ENCODE assay signal across 19 cellular contexts in genomic region chr6:87172292-87172691, GRCh38. TPM values are rescaled to one million over a fixed set of nuclear protein-coding genes. Genes with fewer than 3 reads are reported as not detected.
DNase-seq lines count a peak whose midpoint lies in the region; ATAC-seq and TF ChIP-seq lines count a peak whose summit lies in the region.
"Had no signal": no experiment of that assay in that cellular context is flagged by ENCODE, and none has a peak within 500 bp of the region (broad histone marks: within the 10 kb centered on the region; RNA-seq: fewer than 3 reads in every experiment).

No MANE protein-coding gene starts in this region.

- H3K27me3 Mint-ChIP-seq in activated T-cell treated with anti-CD3 and anti-CD28 coated beads, Interleukin-2, amount 50 U/mL, for 24 hours: no peaks in the 10 kb centered on the region
- no peaks in the 10 kb centered on the region for H3K27me3 Mint-ChIP-seq in progenitor cell of endocrine pancreas
- H3K27me3 Mint-ChIP-seq: activated CD8-positive, alpha-beta memory T cell treated with anti-CD3 and anti-CD28 coated beads, Interleukin-2, amount 10 ng/mL, durations not matched to agents 7 days and 5 days; dendritic cell treated with granulocyte-macrophage colony-stimulating factor and Interleukin-4, amounts not matched to agents 40 ng/mL and 50 ng/mL, for 4 days had no signal

- peaks cover 80% of the 10 kb centered on the region for H3K4me1 Mint-ChIP-seq in activated T-cell treated with anti-CD3 and anti-CD28 coated beads, Interleukin-2, amount 50 U/mL, for 24 hours (ENCODE audit: low read depth)
- H3K4me1 Mint-ChIP-seq in progenitor cell of endocrine pancreas (ENCODE audit: low read depth): peaks cover 39% of the 10 kb centered on the region

- H3K36me3 Mint-ChIP-seq in activated T-cell treated with anti-CD3 and anti-CD28 coated beads, Interleukin-2, amount 50 U/mL, for 24 hours (ENCODE audit: low read depth): peaks cover 54% of the 10 kb centered on the region
- H3K36me3 Mint-ChIP-seq in progenitor cell of endocrine pancreas (ENCODE audit: insufficient read depth): peaks cover 14% of the 10 kb centered on the region

- no peaks in the 10 kb centered on the region for H3K9me3 ChIP-seq in Panc1 (ENCODE audit: control insufficient read depth, insufficient read depth, low read depth, low read length)
- H3K9me3 ChIP-seq: spleen had no signal

- intact Hi-C loops in Panc1 (cut with micrococcal nuclease; ENCODE audit: unreplicated experiment): no loop called here

- H3K9me3 Mint-ChIP-seq in activated T-cell treated with anti-CD3 and anti-CD28 coated beads, Interleukin-2, amount 50 U/mL, for 24 hours: peaks cover 1% of the 10 kb centered on the region
- H3K9me3 Mint-ChIP-seq in progenitor cell of endocrine pancreas (ENCODE audit: low read depth): no peaks in the 10 kb centered on the region
- H3K9me3 Mint-ChIP-seq: dendritic cell treated with granulocyte-macrophage colony-stimulating factor and Interleukin-4, amounts not matched to agents 40 ng/mL and 50 ng/mL, for 4 days had no signal

- H3K4me3 Mint-ChIP-seq in activated T-cell treated with anti-CD3 and anti-CD28 coated beads, Interleukin-2, amount 50 U/mL, for 24 hours: no peak overlapping the region
- no peak overlapping the region for H3K4me3 Mint-ChIP-seq in progenitor cell of endocrine pancreas (ENCODE audit: low read depth)
- H3K4me3 Mint-ChIP-seq: activated CD8-positive, alpha-beta memory T cell treated with anti-CD3 and anti-CD28 coated beads, Interleukin-2, amount 10 ng/mL, durations not matched to agents 7 days and 5 days; dendritic cell treated with granulocyte-macrophage colony-stimulating factor and Interleukin-4, amounts not matched to agents 40 ng/mL and 50 ng/mL, for 4 days had no signal

- in situ Hi-C loops in Panc1 (cut with HindIII; ENCODE audit: low pct_unique_long_range_greater_than_20kb, low sequenced_read_pairs): no loop called here

- CTCF ChIA-PET in Panc1 (lab: Charles Lee): no interaction called here

- no peak for DNase-seq in activated T-cell treated with anti-CD3 and anti-CD28 coated beads, Interleukin-2, amount 50 U/mL, for 24 hours
- DNase-seq in activated T-cell treated with anti-CD3 and anti-CD28 coated beads for 4 hours: no peak
- DNase-seq in NCI-H146 (lab: John Stamatoyannopoulos, UW): peak; percentile 85
- no peak for DNase-seq in Panc1 (ENCODE audit: low read depth, low spot score)
- no peak for DNase-seq in progenitor cell of endocrine pancreas (ENCODE audit: low spot score, unreplicated experiment)
- no peak for DNase-seq in NOMO-1 treated with dmso at 0.1 percent for 144 hours (lab: John Stamatoyannopoulos, UW; ENCODE audit: unreplicated experiment)
- no peak for DNase-seq in KG1 (lab: John Stamatoyannopoulos, UW)
- DNase-seq in activated T-cell treated with anti-CD3 and anti-CD28 coated beads, Interleukin-2, amount 50 U/mL, for 48 hours: no peak
- DNase-seq: activated CD8-positive, alpha-beta memory T cell treated with anti-CD3 and anti-CD28 coated beads, Interleukin-2, amount 10 ng/mL, durations not matched to agents 7 days and 5 days; amniotic stem cell; EL; islet precursor cell; NCI-H1694 treated with DMSO at 0.1 percent for 48 hours; nucleus accumbens; retina; spleen had no signal

- H3K4me3 ChIP-seq in Panc1 (ENCODE audit: low read depth in 2 of 2, low read length in 2 of 2): no peak overlapping the region
- H3K4me3 ChIP-seq: spleen had no signal

- BruUV-seq in Panc1 (replicated peaks; lab: Mats Ljungman, UMichigan): TSS peak; percentile 3

- no peaks in the 10 kb centered on the region; the same call in 1 of the 2 replicates for H3K4me1 ChIP-seq in Panc1 (ENCODE audit: control insufficient read depth, insufficient read depth, low read length)

- no peaks in the 10 kb centered on the region for H3K36me3 ChIP-seq in Panc1 (ENCODE audit: control insufficient read depth, insufficient read depth, low read length)

- POLR2A ChIA-PET in Panc1 (lab: Charles Lee): no interaction called here

- H3K27ac Mint-ChIP-seq in activated T-cell treated with anti-CD3 and anti-CD28 coated beads, Interleukin-2, amount 50 U/mL, for 24 hours: peak overlapping the region; percentile 7
- H3K27ac Mint-ChIP-seq in progenitor cell of endocrine pancreas: peak overlapping the region; percentile 57
- H3K27ac Mint-ChIP-seq: activated CD8-positive, alpha-beta memory T cell treated with anti-CD3 and anti-CD28 coated beads, Interleukin-2, amount 10 ng/mL, durations not matched to agents 7 days and 5 days; dendritic cell treated with granulocyte-macrophage colony-stimulating factor and Interleukin-4, amounts not matched to agents 40 ng/mL and 50 ng/mL, for 4 days had no signal

- no peak overlapping the region for H3K27ac ChIP-seq in Panc1 (ENCODE audit: low read length)
- H3K27ac ChIP-seq: spleen had no signal

- no peak for TF ChIP-seq CTCF in Panc1 (IDR thresholded peaks at IDR 0.05)
- no peak for TF ChIP-seq CTCF in progenitor cell of endocrine pancreas (IDR thresholded peaks at IDR 0.05; ENCODE audit: unreplicated experiment)

- H3K27me3 ChIP-seq in Panc1 (ENCODE audit: control insufficient read depth, insufficient read depth, low read length): no peaks in the 10 kb centered on the region
- H3K27me3 ChIP-seq: spleen had no signal

- ATAC-seq in Panc1: no peak
- ATAC-seq: activated CD8-positive, alpha-beta memory T cell treated with anti-CD3 and anti-CD28 coated beads, Interleukin-2, amount 10 ng/mL, durations not matched to agents 7 days and 5 days; HepG2; Right ventricle myocardium inferior had no signal

RNA-seq across cellular contexts. Expression of gene ZNF292, which starts 16.9 kb away (rescaled TPM):
- total RNA-seq in Panc1 (2021; ENCODE audit: unreplicated experiment) (38.2 TPM), progenitor cell of endocrine pancreas (63.3 and 67.9 TPM in 2 replicates)
- 12.2 TPM for polyA plus RNA-seq in Panc1 (2012; ENCODE audit: insufficient read length)
